23 cellular contexts compared by ENCODE assay signal in genomic region chr4:155331478-155331877, GRCh38.
"Had no signal": no experiment of that assay in that cellular context is flagged by ENCODE, and none has a peak within 500 bp of the region (broad histone marks: within the 10 kb centered on the region; RNA-seq: fewer than 3 reads in every experiment).

No MANE protein-coding gene starts in this region.

- H3K27ac ChIP-seq: coronary artery, dorsolateral prefrontal cortex, esophagus muscularis mucosa, foreskin keratinocyte, gastroesophageal sphincter, heart left ventricle, hepatocyte, left lung, lower lobe of right lung had no signal

- H3K36me3 ChIP-seq: esophagus muscularis mucosa, gastroesophageal sphincter, heart left ventricle, left lung, lower lobe of right lung had no signal

- H3K4me1 ChIP-seq: esophagus muscularis mucosa, foreskin keratinocyte, gastroesophageal sphincter, heart left ventricle, left lung, lower lobe of right lung had no signal

- H3K79me2 ChIP-seq: hepatocyte had no signal

- H3K4me3 Mint-ChIP-seq: mesothelial cell of epicardium had no signal

- H3K4me3 ChIP-seq: coronary artery, dorsolateral prefrontal cortex, esophagus muscularis mucosa, gastroesophageal sphincter, heart left ventricle, hepatocyte, left lung, lower lobe of right lung, mucosa of descending colon had no signal

- ATAC-seq: foreskin keratinocyte, gastroesophageal sphincter, heart left ventricle, left cardiac atrium, left lung, left ventricle myocardium superior, lower lobe of right lung, mucosa of descending colon had no signal

- H3K4me2 ChIP-seq: hepatocyte had no signal

- H2AFZ ChIP-seq: hepatocyte had no signal

- FAIRE-seq: colon, endothelial cell of umbilical vein, frontal cortex, islet of Langerhans, keratinocyte had no signal

- H3K9me3 ChIP-seq: esophagus muscularis mucosa, gastroesophageal sphincter, left lung, lower lobe of right lung, mucosa of descending colon had no signal

- H3K27ac Mint-ChIP-seq: mesothelial cell of epicardium had no signal

- DNase-seq: dermis blood vessel endothelial cell; dorsolateral prefrontal cortex; effector CD4-positive, alpha-beta T cell; effector memory CD4-positive, alpha-beta T cell; foreskin keratinocyte; heart left ventricle; hypothalamus; left cardiac atrium; left lung; left ventricle myocardium superior; lower lobe of right lung; mesenchymal stem cell; mucosa of descending colon had no signal

- H3K27me3 ChIP-seq: esophagus muscularis mucosa, foreskin keratinocyte, gastroesophageal sphincter, heart left ventricle, hepatocyte, left lung had no signal

- H3K36me3 Mint-ChIP-seq: mesothelial cell of epicardium had no signal

- H3K4me1 Mint-ChIP-seq: mesothelial cell of epicardium had no signal
